ENCODE assay signal across 26 cellular contexts in the genomic region with DNA sequence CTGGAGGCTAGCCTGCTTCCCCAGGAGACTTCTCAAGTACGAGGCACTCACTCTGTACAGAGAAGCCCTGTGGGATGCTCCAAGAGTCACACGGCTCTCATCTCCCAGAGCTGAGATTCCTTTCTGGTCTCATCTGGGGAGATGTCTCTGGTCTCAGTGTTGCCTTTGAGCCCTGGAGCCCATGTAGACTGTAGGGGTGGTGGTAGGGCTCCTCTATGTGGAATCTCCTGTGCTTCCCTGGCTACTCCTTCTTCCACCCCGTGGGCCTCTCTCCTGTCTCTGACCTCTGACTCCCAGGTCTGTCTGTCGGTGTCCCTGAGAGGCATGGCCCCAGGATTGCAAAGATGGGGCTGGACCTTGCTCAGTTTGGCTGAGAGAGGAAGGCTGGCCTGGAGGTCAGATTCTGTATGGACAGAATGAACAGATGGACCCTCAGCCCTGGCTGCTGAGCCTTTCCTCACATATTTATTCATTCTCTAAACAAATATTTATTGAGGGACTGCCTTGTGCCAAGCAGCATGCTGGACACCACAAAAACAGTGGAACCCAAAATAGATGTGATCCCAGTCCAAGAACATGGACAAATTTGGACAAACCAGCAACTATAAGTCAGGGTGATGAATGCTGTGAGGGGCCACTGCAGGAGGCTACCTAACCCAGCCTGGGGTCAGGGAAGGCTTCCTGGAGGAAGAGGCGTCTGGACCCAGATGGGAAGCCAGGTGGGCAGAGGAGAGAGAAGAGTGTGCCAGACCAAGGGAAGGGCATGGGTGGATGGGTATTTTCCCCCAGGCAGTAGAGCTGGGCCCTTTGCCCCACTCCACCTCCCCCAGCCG. TPM values are rescaled to one million over a fixed set of nuclear protein-coding genes. Genes with fewer than 3 reads are reported as not detected.
"Had no signal": no experiment of that assay in that cellular context is flagged by ENCODE, and none has a peak within 500 bp of the region (broad histone marks: within the 10 kb centered on the region; RNA-seq: fewer than 3 reads in every experiment).

No MANE protein-coding gene starts in this region.

- H3K27ac ChIP-seq: dorsolateral prefrontal cortex, left ventricle myocardium inferior, prostate gland, tibial nerve, uterus, WERI-Rb-1 had no signal

- H3K4me1 ChIP-seq: left ventricle myocardium inferior had no signal

- DNase-seq: activated CD4-positive, alpha-beta T cell treated with anti-CD3 and anti-CD28 coated beads for 1 hour; activated CD4-positive, alpha-beta T cell treated with anti-CD3 and anti-CD28 coated beads, Interleukin-2, amount 50 U/mL, for 1 hour; activated CD8-positive, alpha-beta T cell treated with anti-CD3 and anti-CD28 coated beads, Interleukin-2, amount 10 ng/mL, durations not matched to agents 7 days and 5 days; activated gamma-delta T cell; aorta; caudate nucleus; effector memory CD8-positive, alpha-beta T cell; foreskin melanocyte; immature natural killer cell; kidney glomerular epithelial cell; left ventricle myocardium inferior; mammary epithelial cell; naive thymus-derived CD8-positive, alpha-beta T cell; stimulated activated CD4-positive, alpha-beta T cell treated with anti-CD3 and anti-CD28 coated beads, Interleukin-1b, Interleukin-23, amount 100 ng/mL, for 48 hours; uterus; WERI-Rb-1 had no signal

- H3K9me3 ChIP-seq: left ventricle myocardium inferior, prostate gland, tibial nerve, uterus had no signal

- H3K36me3 ChIP-seq: left ventricle myocardium inferior, prostate gland, tibial nerve, uterus, WERI-Rb-1 had no signal

- H3K27me3 ChIP-seq: dorsolateral prefrontal cortex, tibial nerve, uterus had no signal

- ATAC-seq: activated CD8-positive, alpha-beta T cell treated with anti-CD3 and anti-CD28 coated beads, Interleukin-2, amount 10 ng/mL, durations not matched to agents 7 days and 5 days; activated naive CD4-positive, alpha-beta T cell treated with anti-CD3 and anti-CD28 coated beads, Interleukin-2, amount 50 U/mL, for 72 hours; effector memory CD8-positive, alpha-beta T cell; esophagus mucosa; naive thymus-derived CD8-positive, alpha-beta T cell had no signal

- H3K4me3 ChIP-seq: dorsolateral prefrontal cortex, left ventricle myocardium inferior, prostate gland, tibial nerve, uterus had no signal

RNA-seq across cellular contexts. Expression of a gene that starts 2.5 kb away (rescaled TPM):
- total RNA-seq: activated CD8-positive, alpha-beta T cell treated with anti-CD3 and anti-CD28 coated beads, Interleukin-2, amount 10 ng/mL, durations not matched to agents 7 days and 5 days; activated naive CD4-positive, alpha-beta T cell treated with anti-CD3 and anti-CD28 coated beads, Interleukin-2, amount 50 U/mL, for 72 hours; activated T-helper 1 cell treated with anti-CD3 and anti-CD28 coated beads, Interleukin-12 subunit alpha, Interleukin-12 subunit beta, Interleukin-2, Interleukin-4 antibody, amounts not matched to agents 30 ng/mL and 10 ng/mL and 1 ng/mL, durations not matched to agents 14 hours and 24 hours and 36 hours; endothelial cell of umbilical vein; mammary epithelial cell; mesothelial cell of epicardium; naive thymus-derived CD8-positive, alpha-beta T cell; osteocyte; skeletal muscle tissue; tibial nerve had no signal
- polyA plus RNA-seq: endothelial cell of umbilical vein; immature natural killer cell; mammary epithelial cell; naive thymus-derived CD8-positive, alpha-beta T cell had no signal

RNA-seq across cellular contexts. Expression of a gene that starts 21.4 kb away (rescaled TPM):
- total RNA-seq: activated CD8-positive, alpha-beta T cell treated with anti-CD3 and anti-CD28 coated beads, Interleukin-2, amount 10 ng/mL, durations not matched to agents 7 days and 5 days; activated naive CD4-positive, alpha-beta T cell treated with anti-CD3 and anti-CD28 coated beads, Interleukin-2, amount 50 U/mL, for 72 hours; activated T-helper 1 cell treated with anti-CD3 and anti-CD28 coated beads, Interleukin-12 subunit alpha, Interleukin-12 subunit beta, Interleukin-2, Interleukin-4 antibody, amounts not matched to agents 30 ng/mL and 10 ng/mL and 1 ng/mL, durations not matched to agents 14 hours and 24 hours and 36 hours; endothelial cell of umbilical vein; mammary epithelial cell; mesothelial cell of epicardium; naive thymus-derived CD8-positive, alpha-beta T cell; osteocyte had no signal
- polyA plus RNA-seq: immature natural killer cell; mammary epithelial cell; naive thymus-derived CD8-positive, alpha-beta T cell had no signal

RNA-seq across cellular contexts. Expression of a gene that starts 26.1 kb away (rescaled TPM):
- total RNA-seq: activated CD8-positive, alpha-beta T cell treated with anti-CD3 and anti-CD28 coated beads, Interleukin-2, amount 10 ng/mL, durations not matched to agents 7 days and 5 days; aorta; endothelial cell of umbilical vein; mesothelial cell of epicardium; naive thymus-derived CD8-positive, alpha-beta T cell; prostate gland; skeletal muscle tissue; uterus had no signal
- polyA plus RNA-seq: aorta; endothelial cell of umbilical vein; immature natural killer cell; mammary epithelial cell; naive thymus-derived CD8-positive, alpha-beta T cell had no signal
